Comparison of ENCODE assay signal across 1 cellular context in genomic region chr6:85118233-85118632, GRCh38.
TF ChIP-seq lines count a peak whose summit lies in the region.

No MANE protein-coding gene starts in this region.

TF ChIP-seq in HCT116, 20 proteins besides CTCF, POLR2A, EP300 and RAD21 (continued from another document):
- TF ChIP-seq REST (IDR thresholded peaks at IDR 0.05; ENCODE audit: low read depth) = no peak
- TF ChIP-seq ZBTB33 (IDR thresholded peaks at IDR 0.05; ENCODE audit: extremely low read depth, insufficient replicate concordance, low read length) = no peak
- TF ChIP-seq FOSL1 (IDR thresholded peaks at IDR 0.05; ENCODE audit: low read depth) = no peak
- TF ChIP-seq ZNF274 (IDR thresholded peaks at IDR 0.05; ENCODE audit: low read depth, low read length) = no peak
- no peak for TF ChIP-seq JUND (IDR thresholded peaks at IDR 0.05)
- no peak for TF ChIP-seq ZFX (IDR thresholded peaks at IDR 0.05)
- no peak for TF ChIP-seq ATF3 (IDR thresholded peaks at IDR 0.05)
